Comparison of ENCODE assay signal across 8 cellular contexts in genomic region chr3:15795563-15796308, GRCh38. TPM values are rescaled to one million over a fixed set of nuclear protein-coding genes. Genes with fewer than 3 reads are reported as not detected.
DNase-seq lines count a peak whose midpoint lies in the region; ATAC-seq and TF ChIP-seq lines count a peak whose summit lies in the region.

No MANE protein-coding gene starts in this region.

- intact Hi-C loops in Panc1 (cut with micrococcal nuclease; ENCODE audit: unreplicated experiment) = loop anchor here (5.0 kb wide), 1 partner anchor 163 kb away; no protein-coding TSS in a partner anchor
- intact Hi-C loops in ovary (cut with DNase I) = loop anchor here in 1 of 4 donors (10.0 kb wide), 1 partner anchor 161 kb away; no protein-coding TSS in a partner anchor

- in situ Hi-C loops in Panc1 (cut with HindIII; ENCODE audit: low pct_unique_long_range_greater_than_20kb, low sequenced_read_pairs) = no loop called here

- H3K27ac ChIP-seq in Panc1 (ENCODE audit: low read length) = peak overlapping the region; percentile 98
- peak overlapping the region in 1 of 2 donors; percentile 55 for H3K27ac ChIP-seq in ovary

- ATAC-seq in GM21717 (IDR thresholded peaks at IDR 0.05; ENCODE audit: unreplicated experiment) (peak; percentile 41), Panc1 (no peak), GM19023 (IDR thresholded peaks at IDR 0.05; ENCODE audit: unreplicated experiment) (no peak)

- 0 out of 2 replicates have a peak, but pooled peaks cover 3% of the 10 kb centered on the region for H3K9me3 ChIP-seq in Panc1 (ENCODE audit: control insufficient read depth, insufficient read depth, low read depth, low read length)
- H3K9me3 ChIP-seq in ovary = no peaks in the 10 kb centered on the region

- CTCF ChIA-PET in Panc1 (lab: Charles Lee) (no interaction called here), GM10248 (lab: Yijun Ruan, JAX) (interaction anchor here (1.4 kb wide), 1 partner anchor 27 kb away, joined by 4 read pairs; no protein-coding TSS in a partner anchor)

- DNase-seq in AG09309 (ENCODE audit: low read depth) = no peak
- no peak for DNase-seq in Panc1 (ENCODE audit: low read depth, low spot score)
- peak; percentile 58 for DNase-seq in dermis blood vessel endothelial cell
- no peak for DNase-seq in ovary
- no peak for DNase-seq in epidermal melanocyte (ENCODE audit: insufficient read length, low spot score)
- DNase-seq in GM10248 (ENCODE audit: extremely low spot score) = no peak

- POLR2A ChIA-PET in Panc1 (lab: Charles Lee) = interaction anchor here (0.6 kb wide), 1 partner anchor 30 kb away, joined by 6 read pairs; no protein-coding TSS in a partner anchor
- POLR2A ChIA-PET in GM10248 (lab: Yijun Ruan, JAX) = interaction anchor here (0.6 kb wide), 1 partner anchor 590 kb away, joined by 4 read pairs; no protein-coding TSS in a partner anchor

- no peak for TF ChIP-seq POLR2A in ovary (IDR thresholded peaks at IDR 0.05)

- H3K4me3 ChIP-seq in AG09309 (ENCODE audit: control insufficient read depth, low read depth, low read length) = peak overlapping the region; percentile 41
- peak overlapping the region; percentile 50 to 80 for H3K4me3 ChIP-seq in Panc1 (ENCODE audit: low read depth in 2 of 2, low read length in 2 of 2)
- peak overlapping the region; percentile 38 for H3K4me3 ChIP-seq in ovary

- TF ChIP-seq CTCF in AG09309 (IDR thresholded peaks at IDR 0.05; ENCODE audit: control insufficient read depth, insufficient read depth, low read depth, low read length, missing control alignments) = no peak
- no peak for TF ChIP-seq CTCF in Panc1 (IDR thresholded peaks at IDR 0.05)
- TF ChIP-seq CTCF in ovary (IDR thresholded peaks at IDR 0.05) = no peak
- no peak for TF ChIP-seq CTCF in GM10248 (IDR thresholded peaks at IDR 0.05; ENCODE audit: control extremely low read depth, extremely low read depth, low read depth, missing control alignments)

- peaks cover 4% of the 10 kb centered on the region; the same call in 1 of the 2 replicates for H3K36me3 ChIP-seq in Panc1 (ENCODE audit: control insufficient read depth, insufficient read depth, low read length)
- H3K36me3 ChIP-seq in ovary = no peaks in the 10 kb centered on the region

- H3K4me1 ChIP-seq in Panc1 (ENCODE audit: control insufficient read depth, insufficient read depth, low read length) (peaks cover 26% of the 10 kb centered on the region), ovary (ENCODE audit: insufficient read depth) (peaks cover 4% of the 10 kb centered on the region)

- TF ChIP-seq EP300 in ovary (IDR thresholded peaks at IDR 0.05) = no peak

- no peaks in the 10 kb centered on the region for H3K27me3 ChIP-seq in Panc1 (ENCODE audit: control insufficient read depth, insufficient read depth, low read length)
- no peaks in the 10 kb centered on the region for H3K27me3 ChIP-seq in ovary

- BruUV-seq in Panc1 (replicated peaks; lab: Mats Ljungman, UMichigan) = no TSS peak

- WGBS in ovary, 3 donors = 3 to 6% (median 4%) methylated on average over 4 of the region's 4 CpGs

RNA-seq across cellular contexts. Expression of gene ANKRD28, which starts 2.0 kb away (rescaled TPM):
- total RNA-seq in Panc1 (2021; ENCODE audit: unreplicated experiment) = 89.3 TPM
- polyA plus RNA-seq in Panc1 (2012; ENCODE audit: insufficient read length) = 35.0 TPM
- total RNA-seq in dermis blood vessel endothelial cell = 108 and 126 TPM in 2 replicates
- 10 to 100 TPM; 39.2 to 79.4 (median 44.7) TPM for total RNA-seq in ovary
- 10 to 100 TPM; 21.2 to 23.2 TPM for polyA plus RNA-seq in ovary
